14 cellular contexts compared by ENCODE assay signal in genomic region chr12:69655616-69656336, GRCh38. TPM values are rescaled to one million over a fixed set of nuclear protein-coding genes. Genes with fewer than 3 reads are reported as not detected.
DNase-seq lines count a peak whose midpoint lies in the region; ATAC-seq and TF ChIP-seq lines count a peak whose summit lies in the region.
"Had no signal": no experiment of that assay in that cellular context is flagged by ENCODE, and none has a peak within 500 bp of the region (broad histone marks: within the 10 kb centered on the region; RNA-seq: fewer than 3 reads in every experiment).

No MANE protein-coding gene starts in this region.

- H3K27me3 ChIP-seq in lower lobe of right lung (ENCODE audit: low read depth): no peaks in the 10 kb centered on the region
- H3K27me3 ChIP-seq: neural progenitor cell, Peyer's patch had no signal

- H3K9me3 Mint-ChIP-seq in nephron progenitor cell: no peaks in the 10 kb centered on the region
- H3K9me3 Mint-ChIP-seq: neural progenitor cell had no signal

- CTCF ChIA-PET in AG04449 (lab: Yijun Ruan, JAX): interaction anchor here (0.7 to 13.5 kb wide), 3 partner anchors 9 to 30 kb away, joined by 3 to 117 read pairs (median 4); no protein-coding TSS in a partner anchor

- TF ChIP-seq EP300 in Ishikawa (IDR thresholded peaks at IDR 0.05; ENCODE audit: borderline replicate concordance): peak; percentile 53; the same call in 1 of the 2 replicates

- H3K36me3 ChIP-seq in lower lobe of right lung: no peaks in the 10 kb centered on the region
- H3K36me3 ChIP-seq: neural progenitor cell, Peyer's patch had no signal

- no peaks in the 10 kb centered on the region for H3K36me3 Mint-ChIP-seq in nephron progenitor cell (ENCODE audit: low read depth)
- H3K36me3 Mint-ChIP-seq: neural progenitor cell had no signal

- intact Hi-C loops in lower lobe of right lung (cut with DNase I): no loop called here

- POLR2A ChIA-PET in AG04449 (lab: Yijun Ruan, JAX): no interaction called here

- no peak overlapping the region for H3K4me3 ChIP-seq in AG04449 (ENCODE audit: low read depth, low read length)
- no peak overlapping the region for H3K4me3 ChIP-seq in lower lobe of right lung
- H3K4me3 ChIP-seq: neural progenitor cell, Peyer's patch had no signal

- no peak for TF ChIP-seq RAD21 in Ishikawa (IDR thresholded peaks at IDR 0.05; ENCODE audit: low read depth)

- no peaks in the 10 kb centered on the region for H3K4me1 ChIP-seq in lower lobe of right lung
- H3K4me1 ChIP-seq: neural progenitor cell, Peyer's patch had no signal

- H3K4me3 Mint-ChIP-seq in nephron progenitor cell: no peak overlapping the region
- H3K4me3 Mint-ChIP-seq: neural progenitor cell had no signal

- peaks cover 4% of the 10 kb centered on the region for H3K27me3 Mint-ChIP-seq in nephron progenitor cell (ENCODE audit: low read depth, poor library complexity)

- no peak for TF ChIP-seq CTCF in AG04449 (IDR thresholded peaks at IDR 0.05; ENCODE audit: insufficient read depth, low read length, missing control alignments)
- no peak for TF ChIP-seq CTCF in lower lobe of right lung (IDR thresholded peaks at IDR 0.05)
- no peak for TF ChIP-seq CTCF in nephron progenitor cell (IDR thresholded peaks at IDR 0.05)

- peak; percentile 78 to 88 for ATAC-seq in lower lobe of right lung
- ATAC-seq in HG02588 (IDR thresholded peaks at IDR 0.05; ENCODE audit: unreplicated experiment): no peak

- no peak overlapping the region for H3K27ac Mint-ChIP-seq in nephron progenitor cell
- H3K27ac Mint-ChIP-seq: neural progenitor cell had no signal

- no peaks in the 10 kb centered on the region for H3K9me3 ChIP-seq in lower lobe of right lung
- H3K9me3 ChIP-seq: Peyer's patch had no signal

- H3K4me1 Mint-ChIP-seq in nephron progenitor cell: peaks cover 27% of the 10 kb centered on the region

- DNase-seq in AG04449 (ENCODE audit: low read depth, low spot score) (peak; percentile 71), dedifferentiated amniotic fluid mesenchymal stem cell (ENCODE audit: extremely low spot score) (peak; percentile 87), lower lobe of right lung (no peak), DMS 273 (lab: John Stamatoyannopoulos, UW; ENCODE audit: unreplicated experiment) (no peak), nephron progenitor cell (no peak), COLO829 (ENCODE audit: low spot score) (no peak)
- DNase-seq: C1 segment of cervical spinal cord, hippocampal formation, NCI-H1694, Peyer's patch had no signal

- H3K27ac ChIP-seq in lower lobe of right lung: no peak overlapping the region
- H3K27ac ChIP-seq: neural progenitor cell, Peyer's patch had no signal

TF ChIP-seq in Ishikawa, 13 proteins besides CTCF, POLR2A, EP300 and RAD21:
- no peak for TF ChIP-seq NFIC (IDR thresholded peaks at IDR 0.05)
- no peak for TF ChIP-seq CEBPB (IDR thresholded peaks at IDR 0.05)
- peak; percentile 97 for TF ChIP-seq TEAD4 (IDR thresholded peaks at IDR 0.05)
- TF ChIP-seq MAX (IDR thresholded peaks at IDR 0.05): peak; percentile 50
- no peak for TF ChIP-seq REST (IDR thresholded peaks at IDR 0.05; ENCODE audit: low read depth)

RNA-seq across cellular contexts. Expression of gene BEST3, which starts 43.3 kb away (rescaled TPM):
- not detected for total RNA-seq in lower lobe of right lung

RNA-seq across cellular contexts. Expression of gene LRRC10, which starts 45.1 kb away (rescaled TPM):
- total RNA-seq in lower lobe of right lung: not detected
- total RNA-seq: Peyer's patch, urinary bladder had no signal

Comparison
In these comparisons a context has a peak if more than half of its experiments do, and no peak if none do; other contexts are left out.
1. DNase-seq: peak in AG04449 (single experiment) and dedifferentiated amniotic fluid mesenchymal stem cell (single experiment); none in lower lobe of right lung (single experiment), DMS 273 (single experiment), nephron progenitor cell (single experiment) and COLO829 (single experiment).